Comparison of ENCODE assay signal across 13 cellular contexts in the genomic region with DNA sequence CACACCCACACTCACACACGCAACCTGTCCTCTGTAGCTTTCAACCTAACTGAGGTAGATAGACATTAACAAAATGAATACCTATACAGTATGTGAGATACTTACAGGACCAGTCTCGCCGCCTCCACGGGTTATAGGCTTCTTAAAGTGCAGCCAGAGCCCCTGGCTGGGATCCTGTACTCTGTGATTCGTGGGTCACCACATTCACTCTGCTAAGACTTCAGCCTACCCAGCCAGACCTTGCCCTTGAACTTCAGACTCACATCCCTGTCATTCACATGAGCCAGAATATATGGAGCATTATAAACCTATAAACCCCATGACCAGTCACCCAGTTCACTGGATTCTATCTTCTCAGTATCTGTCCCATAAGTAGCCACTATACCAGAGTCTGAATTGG. TPM values are rescaled to one million over a fixed set of nuclear protein-coding genes. Genes with fewer than 3 reads are reported as not detected.
DNase-seq lines count a peak whose midpoint lies in the region; ATAC-seq and TF ChIP-seq lines count a peak whose summit lies in the region.
"Had no signal": no experiment of that assay in that cellular context is flagged by ENCODE, and none has a peak within 500 bp of the region (broad histone marks: within the 10 kb centered on the region; RNA-seq: fewer than 3 reads in every experiment).

No MANE protein-coding gene starts in this region.

- H3K9me3 ChIP-seq in body of pancreas: no peaks in the 10 kb centered on the region
- H3K9me3 ChIP-seq: left ventricle myocardium inferior had no signal

- no peak for ATAC-seq in activated CD8-positive, alpha-beta T cell treated with anti-CD3 and anti-CD28 coated beads for 36 hours
- no peak for ATAC-seq in stimulated activated naive B cell treated with anti-CD40 and anti-IgM and Interleukin-4, amounts not matched to agents 10 μg/mL and 1 μg/mL and 100 μg/mL, for 72 hours (replicated peaks)
- ATAC-seq in body of pancreas: no peak
- no peak for ATAC-seq in HG02885 (IDR thresholded peaks at IDR 0.05; ENCODE audit: poor library complexity, unreplicated experiment)
- no peak for ATAC-seq in SK-N-SH treated with all-trans-retinoic acid at 6 μM for 48 hours

- peaks cover 3% of the 10 kb centered on the region for H3K27me3 Mint-ChIP-seq in activated T-cell treated with anti-CD3 and anti-CD28 coated beads, Interleukin-2, amount 50 U/mL, for 24 hours
- H3K27me3 Mint-ChIP-seq in activated CD8-positive, alpha-beta T cell treated with anti-CD3 and anti-CD28 coated beads for 36 hours: peaks cover 2% of the 10 kb centered on the region
- H3K27me3 Mint-ChIP-seq in immature natural killer cell (ENCODE audit: low read depth in 3 of 3): peaks cover 5 to 14% (median 14%) of the 10 kb centered on the region in 3 donors
- peaks cover 6 to 7% of the 10 kb centered on the region in 2 donors for H3K27me3 Mint-ChIP-seq in stimulated activated naive B cell treated with anti-CD40 and anti-IgM and Interleukin-4, amounts not matched to agents 10 μg/mL and 1 μg/mL and 100 μg/mL, for 72 hours

- peaks cover 10% of the 10 kb centered on the region for H3K9me3 Mint-ChIP-seq in activated T-cell treated with anti-CD3 and anti-CD28 coated beads, Interleukin-2, amount 50 U/mL, for 24 hours
- H3K9me3 Mint-ChIP-seq in activated CD8-positive, alpha-beta T cell treated with anti-CD3 and anti-CD28 coated beads for 36 hours: peaks cover 9% of the 10 kb centered on the region
- no peaks in the 10 kb centered on the region for H3K9me3 Mint-ChIP-seq in immature natural killer cell
- H3K9me3 Mint-ChIP-seq in stimulated activated naive B cell treated with anti-CD40 and anti-IgM and Interleukin-4, amounts not matched to agents 10 μg/mL and 1 μg/mL and 100 μg/mL, for 72 hours: peaks cover 3 to 4% of the 10 kb centered on the region in 2 donors

- peaks cover 4% of the 10 kb centered on the region for H3K36me3 Mint-ChIP-seq in activated T-cell treated with anti-CD3 and anti-CD28 coated beads, Interleukin-2, amount 50 U/mL, for 24 hours (ENCODE audit: low read depth)
- H3K36me3 Mint-ChIP-seq in activated CD8-positive, alpha-beta T cell treated with anti-CD3 and anti-CD28 coated beads for 36 hours (ENCODE audit: low read depth): peaks cover 7% of the 10 kb centered on the region
- H3K36me3 Mint-ChIP-seq in immature natural killer cell: peaks cover 3 to 7% (median 4%) of the 10 kb centered on the region in 3 donors
- H3K36me3 Mint-ChIP-seq in stimulated activated naive B cell treated with anti-CD40 and anti-IgM and Interleukin-4, amounts not matched to agents 10 μg/mL and 1 μg/mL and 100 μg/mL, for 72 hours: peaks cover 2 to 6% of the 10 kb centered on the region in 2 donors

- no peak overlapping the region for H3K27ac ChIP-seq in body of pancreas
- H3K27ac ChIP-seq: GM23248, left ventricle myocardium inferior had no signal

- CTCF ChIA-PET in activated CD8-positive, alpha-beta T cell treated with anti-CD3 and anti-CD28 coated beads for 36 hours (lab: Charles Lee): interaction anchor here (0.9 to 2.6 kb wide), 2 partner anchors 43 to 66 kb away, joined by 3 to 9 read pairs; no protein-coding TSS in a partner anchor

- H3K36me3 ChIP-seq in body of pancreas (replicated peaks in 1 of 2; ENCODE audit: insufficient read depth in 1 of 2, low read depth in 2 of 2): no peaks in the 10 kb centered on the region
- H3K36me3 ChIP-seq: left ventricle myocardium inferior had no signal

- H3K4me1 ChIP-seq in body of pancreas: peaks cover 9% of the 10 kb centered on the region

- peak overlapping the region; percentile 95 for H3K27ac Mint-ChIP-seq in activated T-cell treated with anti-CD3 and anti-CD28 coated beads, Interleukin-2, amount 50 U/mL, for 24 hours
- H3K27ac Mint-ChIP-seq in activated CD8-positive, alpha-beta T cell treated with anti-CD3 and anti-CD28 coated beads for 36 hours: peak overlapping the region; percentile 91
- peak overlapping the region; percentile 91 to 100 (median 97) for H3K27ac Mint-ChIP-seq in immature natural killer cell
- no peak overlapping the region for H3K27ac Mint-ChIP-seq in stimulated activated naive B cell treated with anti-CD40 and anti-IgM and Interleukin-4, amounts not matched to agents 10 μg/mL and 1 μg/mL and 100 μg/mL, for 72 hours

- H3K4me3 ChIP-seq in body of pancreas: no peak overlapping the region
- H3K4me3 ChIP-seq: GM23248 had no signal

- peak overlapping the region; percentile 47 for H3K4me3 Mint-ChIP-seq in activated T-cell treated with anti-CD3 and anti-CD28 coated beads, Interleukin-2, amount 50 U/mL, for 24 hours
- H3K4me3 Mint-ChIP-seq in activated CD8-positive, alpha-beta T cell treated with anti-CD3 and anti-CD28 coated beads for 36 hours: peak overlapping the region; percentile 60
- peak overlapping the region; percentile 79 to 93 (median 85) for H3K4me3 Mint-ChIP-seq in immature natural killer cell
- H3K4me3 Mint-ChIP-seq in stimulated activated naive B cell treated with anti-CD40 and anti-IgM and Interleukin-4, amounts not matched to agents 10 μg/mL and 1 μg/mL and 100 μg/mL, for 72 hours: peak overlapping the region; percentile 54 to 87

- no peak for TF ChIP-seq POLR2A in body of pancreas (IDR thresholded peaks at IDR 0.05)

- intact Hi-C loops in activated CD8-positive, alpha-beta T cell treated with anti-CD3 and anti-CD28 coated beads for 36 hours (cut with micrococcal nuclease): no loop called here
- intact Hi-C loops in body of pancreas (cut with DNase I): no loop called here

- peaks cover 0 to 7% of the 10 kb centered on the region in 2 donors for H3K27me3 ChIP-seq in body of pancreas

- POLR2A ChIA-PET in activated CD8-positive, alpha-beta T cell treated with anti-CD3 and anti-CD28 coated beads for 36 hours (lab: Charles Lee): no interaction called here

- no peak for DNase-seq in activated T-cell treated with anti-CD3 and anti-CD28 coated beads, Interleukin-2, amount 50 U/mL, for 24 hours
- no peak for DNase-seq in activated T-cell treated with anti-CD3 and anti-CD28 coated beads, Interleukin-2, amount 50 U/mL, for 48 hours
- no peak for DNase-seq in activated CD8-positive, alpha-beta T cell treated with anti-CD3 and anti-CD28 coated beads for 36 hours
- DNase-seq in immature natural killer cell: no peak
- no peak for DNase-seq in stimulated activated naive B cell treated with anti-CD40 and anti-IgM and Interleukin-4, amounts not matched to agents 10 μg/mL and 1 μg/mL and 100 μg/mL, for 72 hours
- DNase-seq in body of pancreas: no peak
- DNase-seq: ACHN, NCI-H446 treated with DMSO at 0.1 percent for 48 hours had no signal

- WGBS in body of pancreas, 2 donors: 90 to 91% methylated on average over 5 of the region's 5 CpGs

- TF ChIP-seq CTCF in activated CD8-positive, alpha-beta T cell treated with anti-CD3 and anti-CD28 coated beads for 36 hours (IDR thresholded peaks at IDR 0.05): no peak
- no peak for TF ChIP-seq CTCF in body of pancreas (IDR thresholded peaks at IDR 0.05)

- H3K4me1 Mint-ChIP-seq in activated T-cell treated with anti-CD3 and anti-CD28 coated beads, Interleukin-2, amount 50 U/mL, for 24 hours (ENCODE audit: low read depth): peaks cover 34% of the 10 kb centered on the region
- peaks cover 28% of the 10 kb centered on the region for H3K4me1 Mint-ChIP-seq in activated CD8-positive, alpha-beta T cell treated with anti-CD3 and anti-CD28 coated beads for 36 hours (ENCODE audit: low read depth)
- peaks cover 37 to 38% of the 10 kb centered on the region in 2 donors for H3K4me1 Mint-ChIP-seq in immature natural killer cell
- H3K4me1 Mint-ChIP-seq in stimulated activated naive B cell treated with anti-CD40 and anti-IgM and Interleukin-4, amounts not matched to agents 10 μg/mL and 1 μg/mL and 100 μg/mL, for 72 hours: peaks cover 16 to 25% of the 10 kb centered on the region in 2 donors

TF ChIP-seq in SK-N-SH treated with all-trans-retinoic acid at 6 μM for 48 hours, 23 proteins besides CTCF, POLR2A, EP300 and RAD21 (continues in another document):
- no peak for TF ChIP-seq TCF4 (CRISPR knock-in tag; IDR thresholded peaks at IDR 0.05; ENCODE audit: borderline replicate concordance)
- no peak for TF ChIP-seq ZFP30 (CRISPR knock-in tag; IDR thresholded peaks at IDR 0.05)
- TF ChIP-seq ZNF8 (CRISPR knock-in tag; IDR thresholded peaks at IDR 0.05): no peak
- TF ChIP-seq TOX (CRISPR knock-in tag; IDR thresholded peaks at IDR 0.05; ENCODE audit: borderline replicate concordance): no peak
- TF ChIP-seq ZNF70 (CRISPR knock-in tag; IDR thresholded peaks at IDR 0.05): no peak
- no peak for TF ChIP-seq ZFP3 (CRISPR knock-in tag; IDR thresholded peaks at IDR 0.05)
- no peak for TF ChIP-seq CSDC2 (CRISPR knock-in tag; IDR thresholded peaks at IDR 0.05)
- TF ChIP-seq BACH2 (CRISPR knock-in tag; IDR thresholded peaks at IDR 0.05; ENCODE audit: borderline replicate concordance): no peak
- TF ChIP-seq ESRRG (CRISPR knock-in tag; IDR thresholded peaks at IDR 0.05): no peak
- TF ChIP-seq CSRNP3 (CRISPR knock-in tag; IDR thresholded peaks at IDR 0.05): no peak
- TF ChIP-seq RARB (CRISPR knock-in tag; IDR thresholded peaks at IDR 0.05): no peak
- no peak for TF ChIP-seq GLIS3 (CRISPR knock-in tag; IDR thresholded peaks at IDR 0.05)
- no peak for TF ChIP-seq ISL1 (CRISPR knock-in tag; IDR thresholded peaks at IDR 0.05)
- TF ChIP-seq PPARA (CRISPR knock-in tag; IDR thresholded peaks at IDR 0.05; ENCODE audit: borderline replicate concordance): no peak

RNA-seq across cellular contexts. Expression of gene DLEC1, which starts 1.4 kb away (rescaled TPM):
- total RNA-seq in activated CD8-positive, alpha-beta T cell treated with anti-CD3 and anti-CD28 coated beads for 36 hours: under 1 TPM; 0.20 to 0.36 TPM
- 1 to 10 TPM in 1 of 3 donors, under 1 TPM in 2; 0.16 to 2.4 (median 0.84) TPM for polyA plus RNA-seq in immature natural killer cell
- total RNA-seq in body of pancreas: 1 to 10 TPM in 1 of 2 donors, under 1 TPM in 1; 0.78 to 1.3 TPM
- total RNA-seq: GM23248, RPMI7951 had no signal

RNA-seq across cellular contexts. Expression of gene PLCD1, which starts 11.0 kb away (rescaled TPM):
- total RNA-seq in activated CD8-positive, alpha-beta T cell treated with anti-CD3 and anti-CD28 coated beads for 36 hours: 1 to 10 TPM; 6.2 to 8.2 TPM
- polyA plus RNA-seq in immature natural killer cell: 10 to 100 TPM; 11.6 to 18.0 (median 12.1) TPM
- 10 to 100 TPM in 1 of 2 donors, 1 to 10 TPM in 1; 7.9 to 12.2 TPM for total RNA-seq in body of pancreas

RNA-seq across cellular contexts. Expression of gene VILL, which starts 49.8 kb away (rescaled TPM):
- 10 to 100 TPM; 11.4 to 11.7 TPM for total RNA-seq in activated CD8-positive, alpha-beta T cell treated with anti-CD3 and anti-CD28 coated beads for 36 hours
- 10 to 100 TPM; 12.9 to 15.7 (median 14.6) TPM for polyA plus RNA-seq in immature natural killer cell
- 10 to 100 TPM in 1 of 2 donors, 1 to 10 TPM in 1; 3.6 to 10.4 TPM for total RNA-seq in body of pancreas
